Comparison of ENCODE assay signal across 8 cellular contexts in the genomic region with DNA sequence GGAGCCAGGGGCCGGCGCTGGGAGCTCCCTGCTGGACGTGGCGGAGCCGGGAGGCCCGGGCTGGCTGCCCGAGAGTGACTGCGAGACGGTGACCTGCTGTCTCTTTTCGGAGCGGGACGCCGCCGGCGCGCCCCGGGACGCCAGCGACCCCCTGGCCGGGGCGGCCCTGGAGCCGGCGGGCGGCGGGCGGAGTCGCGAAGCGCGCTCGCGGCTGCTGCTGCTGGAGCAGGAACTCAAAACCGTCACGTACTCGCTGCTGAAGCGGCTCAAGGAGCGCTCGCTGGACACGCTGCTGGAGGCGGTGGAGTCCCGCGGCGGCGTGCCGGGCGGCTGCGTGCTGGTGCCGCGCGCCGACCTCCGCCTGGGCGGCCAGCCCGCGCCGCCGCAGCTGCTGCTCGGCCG. TPM values are rescaled to one million over a fixed set of nuclear protein-coding genes. Genes with fewer than 3 reads are reported as not detected.
DNase-seq lines count a peak whose midpoint lies in the region; ATAC-seq, FAIRE-seq and TF ChIP-seq lines count a peak whose summit lies in the region.

No MANE protein-coding gene starts in this region.

- no peak for TF ChIP-seq CTCF in WTC11 (IDR thresholded peaks at IDR 0.05)

- H3K27me3 ChIP-seq in right cardiac atrium (ENCODE audit: control insufficient read depth, insufficient read depth), result no peaks in the 10 kb centered on the region

- H3K4me1 Mint-ChIP-seq in WTC11, result peaks cover 48% of the 10 kb centered on the region
- peaks cover 26% of the 10 kb centered on the region for H3K4me1 Mint-ChIP-seq in stimulated activated effector memory CD8-positive, alpha-beta T cell treated with anti-CD3 and anti-CD28 coated beads, Interleukin-12 subunit alpha, Interleukin-12 subunit beta, amount 100 ng/mL, for 72 hours

- CTCF ChIA-PET in WTC11 (lab: Charles Lee), result interaction anchor here (0.9 to 8.2 kb wide), 10 partner anchors 11 to 148 kb away, joined by 3 to 87 read pairs (median 4); no protein-coding TSS in a partner anchor

- no peaks in the 10 kb centered on the region for H3K9me3 Mint-ChIP-seq in WTC11
- no peaks in the 10 kb centered on the region for H3K9me3 Mint-ChIP-seq in stimulated activated effector memory CD8-positive, alpha-beta T cell treated with anti-CD3 and anti-CD28 coated beads, Interleukin-12 subunit alpha, Interleukin-12 subunit beta, amount 100 ng/mL, for 72 hours

- intact Hi-C loops in right cardiac atrium (cut with DNase I), result loop anchor here in 3 of 4 donors (5.0 kb wide), 3 partner anchors 59 to 149 kb away; no protein-coding TSS in a partner anchor

- FAIRE-seq in GM19239 (lab: Jason Lieb, UNC), result no peak

- H3K4me3 Mint-ChIP-seq in WTC11, result no peak overlapping the region
- H3K4me3 Mint-ChIP-seq in stimulated activated effector memory CD8-positive, alpha-beta T cell treated with anti-CD3 and anti-CD28 coated beads, Interleukin-12 subunit alpha, Interleukin-12 subunit beta, amount 100 ng/mL, for 72 hours, result peak overlapping the region; percentile 90

- DNase-seq in 8988T (peak; percentile 50), GM19239 (ENCODE audit: insufficient read length, low spot score) (peak; percentile 48), WTC11 (ENCODE audit: low spot score) (peak; percentile 20), right cardiac atrium (peak in 2 of 3 donors; percentile 74 to 76)
- DNase-seq in stimulated activated effector memory CD8-positive, alpha-beta T cell treated with anti-CD3 and anti-CD28 coated beads, Interleukin-12 subunit alpha, Interleukin-12 subunit beta, amount 100 ng/mL, for 72 hours (ENCODE audit: low spot score in 2 of 2), result peak; percentile 18 to 58

- peak overlapping the region; percentile 92 for H3K27ac ChIP-seq in right cardiac atrium (ENCODE audit: low read length)

- WGBS in right cardiac atrium, result under 1% methylated on average over 59 of the region's 59 CpGs

- no peaks in the 10 kb centered on the region; the same call in 1 of the 2 replicates for H3K36me3 Mint-ChIP-seq in WTC11
- peaks cover 6% of the 10 kb centered on the region for H3K36me3 Mint-ChIP-seq in stimulated activated effector memory CD8-positive, alpha-beta T cell treated with anti-CD3 and anti-CD28 coated beads, Interleukin-12 subunit alpha, Interleukin-12 subunit beta, amount 100 ng/mL, for 72 hours

- H3K27ac Mint-ChIP-seq in WTC11, result no peak overlapping the region
- H3K27ac Mint-ChIP-seq in stimulated activated effector memory CD8-positive, alpha-beta T cell treated with anti-CD3 and anti-CD28 coated beads, Interleukin-12 subunit alpha, Interleukin-12 subunit beta, amount 100 ng/mL, for 72 hours, result no peak overlapping the region

- ATAC-seq in WTC11 (no peak), right cardiac atrium (no peak), GM19035 (IDR thresholded peaks at IDR 0.05; ENCODE audit: unreplicated experiment) (no peak), GM18498 (IDR thresholded peaks at IDR 0.05; ENCODE audit: unreplicated experiment) (no peak), HG03378 (IDR thresholded peaks at IDR 0.05; ENCODE audit: unreplicated experiment) (no peak)
- ATAC-seq in stimulated activated effector memory CD8-positive, alpha-beta T cell treated with anti-CD3 and anti-CD28 coated beads, Interleukin-12 subunit alpha, Interleukin-12 subunit beta, amount 100 ng/mL, for 72 hours, result no peak

- POLR2A ChIA-PET in WTC11 (lab: Charles Lee), result interaction anchor here (0.6 kb wide), 1 partner anchor 419 kb away, joined by 4 read pairs; no protein-coding TSS in a partner anchor

- H3K4me3 ChIP-seq in right cardiac atrium (ENCODE audit: low read length), result peak overlapping the region; percentile 95

- H3K27me3 Mint-ChIP-seq in WTC11 (ENCODE audit: low read depth), result peaks cover 29% of the 10 kb centered on the region

- no peaks in the 10 kb centered on the region for H3K9me3 ChIP-seq in right cardiac atrium (ENCODE audit: control insufficient read depth, low read length)

- peaks cover 2% of the 10 kb centered on the region for H3K4me1 ChIP-seq in right cardiac atrium (ENCODE audit: control insufficient read depth, insufficient read depth, low read length)

TF ChIP-seq in WTC11, 78 proteins besides CTCF, POLR2A, EP300 and RAD21:
- TF ChIP-seq ZNF423 (CRISPR knock-in tag; IDR thresholded peaks at IDR 0.05), result peak; percentile 91
- TF ChIP-seq, protein P1, sequence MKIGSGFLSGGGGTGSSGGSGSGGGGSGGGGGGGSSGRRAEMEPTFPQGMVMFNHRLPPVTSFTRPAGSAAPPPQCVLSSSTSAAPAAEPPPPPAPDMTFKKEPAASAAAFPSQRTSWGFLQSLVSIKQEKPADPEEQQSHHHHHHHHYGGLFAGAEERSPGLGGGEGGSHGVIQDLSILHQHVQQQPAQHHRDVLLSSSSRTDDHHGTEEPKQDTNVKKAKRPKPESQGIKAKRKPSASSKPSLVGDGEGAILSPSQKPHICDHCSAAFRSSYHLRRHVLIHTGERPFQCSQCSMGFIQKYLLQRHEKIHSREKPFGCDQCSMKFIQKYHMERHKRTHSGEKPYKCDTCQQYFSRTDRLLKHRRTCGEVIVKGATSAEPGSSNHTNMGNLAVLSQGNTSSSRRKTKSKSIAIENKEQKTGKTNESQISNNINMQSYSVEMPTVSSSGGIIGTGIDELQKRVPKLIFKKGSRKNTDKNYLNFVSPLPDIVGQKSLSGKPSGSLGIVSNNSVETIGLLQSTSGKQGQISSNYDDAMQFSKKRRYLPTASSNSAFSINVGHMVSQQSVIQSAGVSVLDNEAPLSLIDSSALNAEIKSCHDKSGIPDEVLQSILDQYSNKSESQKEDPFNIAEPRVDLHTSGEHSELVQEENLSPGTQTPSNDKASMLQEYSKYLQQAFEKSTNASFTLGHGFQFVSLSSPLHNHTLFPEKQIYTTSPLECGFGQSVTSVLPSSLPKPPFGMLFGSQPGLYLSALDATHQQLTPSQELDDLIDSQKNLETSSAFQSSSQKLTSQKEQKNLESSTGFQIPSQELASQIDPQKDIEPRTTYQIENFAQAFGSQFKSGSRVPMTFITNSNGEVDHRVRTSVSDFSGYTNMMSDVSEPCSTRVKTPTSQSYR (CRISPR knock-in tag; IDR thresholded peaks at IDR 0.05), result no peak
- TF ChIP-seq FOXP1 (CRISPR knock-in tag; IDR thresholded peaks at IDR 0.05; ENCODE audit: borderline replicate concordance), result peak; percentile 31; the same call in 1 of the 2 replicates

RNA-seq across cellular contexts. Expression of a gene that starts 1.5 kb away (rescaled TPM):
- total RNA-seq in WTC11 (2021) (9.2 to 13.9 TPM (median 10.4 TPM) in 3 replicates), right cardiac atrium (10 to 100 TPM; 54.5 to 68.8 (median 63.2) TPM)
- polyA plus RNA-seq in right cardiac atrium, result 31.6 TPM

Comparison
In these comparisons a context has a peak if more than half of its experiments do, and no peak if none do; other contexts are left out.
1. DNase-seq: peak in every context shown above with its lines; median percentile 75 in right cardiac atrium; 50 in 8988T; 48 in GM19239; 38 in stimulated activated effector memory CD8-positive, alpha-beta T cell treated with anti-CD3 and anti-CD28 coated beads, Interleukin-12 subunit alpha, Interleukin-12 subunit beta, amount 100 ng/mL, for 72 hours; 20 in WTC11.